8 cellular contexts compared by ENCODE assay signal in the genomic region with DNA sequence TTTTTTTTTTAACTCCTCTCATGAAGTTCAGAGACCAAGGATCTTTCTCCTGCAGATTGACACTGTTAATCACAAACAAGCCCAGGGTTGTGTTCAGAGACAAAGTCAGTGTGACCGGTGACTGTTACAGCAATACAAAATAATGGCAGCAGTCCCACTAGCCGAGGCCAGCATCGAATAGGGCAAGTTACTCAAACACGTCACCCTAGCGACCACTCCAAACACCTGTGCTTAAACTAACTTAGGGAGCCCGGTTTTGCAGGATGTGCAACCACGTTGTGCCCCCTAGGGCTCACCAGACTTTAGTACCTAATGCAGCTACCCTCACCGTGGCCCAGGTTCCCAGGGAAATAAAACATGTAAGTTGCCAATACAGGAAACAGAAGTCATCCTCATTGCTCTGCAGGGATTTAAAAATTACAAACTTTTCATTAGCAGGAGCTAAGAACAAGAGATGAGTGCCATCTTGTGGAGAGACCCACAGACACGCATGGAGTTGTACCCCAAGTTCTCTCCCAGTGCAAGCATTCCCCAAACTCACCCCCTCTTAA. TPM values are rescaled to one million over a fixed set of nuclear protein-coding genes. Genes with fewer than 3 reads are reported as not detected.
DNase-seq lines count a peak whose midpoint lies in the region; ATAC-seq and TF ChIP-seq lines count a peak whose summit lies in the region.

No MANE protein-coding gene starts in this region.

- no peaks in the 10 kb centered on the region for H3K36me3 ChIP-seq in BJ (ENCODE audit: control insufficient read depth, insufficient read depth, low read length)

- ATAC-seq in GM18867 (IDR thresholded peaks at IDR 0.05; ENCODE audit: unreplicated experiment) = no peak

- H3K27me3 ChIP-seq in BJ (ENCODE audit: control insufficient read depth, insufficient read depth, low read length) = no peaks in the 10 kb centered on the region

- CTCF ChIA-PET in BJ (lab: Yijun Ruan, JAX) = interaction anchor here (0.7 to 8.5 kb wide), 25 partner anchors 10 to 606 kb away, joined by 3 to 78 read pairs (median 5); a partner anchor contains a TSS

- POLR2A ChIA-PET in BJ (lab: Charles Lee) = no interaction called here

- TF ChIP-seq CTCF in BJ (IDR thresholded peaks at IDR 0.05; ENCODE audit: insufficient read depth, low read depth, low read length) (peak; percentile 63), epithelial cell of proximal tubule (conservative IDR thresholded peaks at IDR 0.05; ENCODE audit: low read depth, low read length) (peak; percentile 65)

- DNase-seq in BJ (ENCODE audit: low read depth) (no peak), M059J (ENCODE audit: low read depth) (peak; percentile 48), epithelial cell of proximal tubule (ENCODE audit: low read depth) (no peak), myocyte (ENCODE audit: low read depth) (peak; percentile 46), NCI-H187 (lab: John Stamatoyannopoulos, UW) (no peak), middle frontal gyrus (ENCODE audit: extremely low spot score, low spot score) (no peak), iPS-NIHi11 (ENCODE audit: low spot score) (no peak)

- H3K4me3 ChIP-seq in BJ (ENCODE audit: low read depth, low read length) = no peak overlapping the region
- H3K4me3 ChIP-seq in epithelial cell of proximal tubule (ENCODE audit: low read depth, low read length) = no peak overlapping the region

RNA-seq across cellular contexts. Expression of a gene that starts 38.1 kb away (rescaled TPM):
- polyA plus RNA-seq in BJ (2011; rRNA removed) = 9.0 and 9.9 TPM in 2 replicates
- polyA minus RNA-seq in BJ (2011; rRNA and poly(A)+ RNA removed) = 2.6 and 3.6 TPM in 2 replicates
- total RNA-seq in M059J (2014; rRNA removed; shearing (Covaris generic)) = 1.0 and 1.2 TPM in 2 replicates
- 3.1 and 10.9 TPM in 2 replicates for total RNA-seq in epithelial cell of proximal tubule
- 6.8 and 7.2 TPM in 2 replicates for total RNA-seq in myocyte
- polyA plus RNA-seq in myocyte (2012) = 10.8 TPM

Comparison
In these comparisons a context has a peak if more than half of its experiments do, and no peak if none do; other contexts are left out.
1. DNase-seq: peak in M059J (single experiment) and myocyte (single experiment); none in BJ (single experiment), epithelial cell of proximal tubule (single experiment), NCI-H187 (0 of 2), middle frontal gyrus (single experiment) and iPS-NIHi11 (single experiment).